ENCODE assay signal across 29 cellular contexts in genomic region chr6:1908784-1909183, GRCh38.
"Had no signal": no experiment of that assay in that cellular context is flagged by ENCODE, and none has a peak within 500 bp of the region (broad histone marks: within the 10 kb centered on the region; RNA-seq: fewer than 3 reads in every experiment).

No MANE protein-coding gene starts in this region.

- H3K4me1 Mint-ChIP-seq: activated CD4-positive, alpha-beta T cell treated with anti-CD3 and anti-CD28 coated beads for 36 hours; activated naive CD4-positive, alpha-beta T cell treated with anti-CD3 and anti-CD28 coated beads, Interleukin-2, amount 50 U/mL, for 24 hours; activated naive CD8-positive, alpha-beta T cell treated with anti-CD3 and anti-CD28 coated beads, Interleukin-2, amount 50 U/mL, for 24 hours had no signal

- H3K27me3 Mint-ChIP-seq: activated CD4-positive, alpha-beta T cell treated with anti-CD3 and anti-CD28 coated beads for 36 hours; activated CD8-positive, alpha-beta memory T cell treated with anti-CD3 and anti-CD28 coated beads, Interleukin-2, amount 10 ng/mL, durations not matched to agents 7 days and 5 days; activated naive CD4-positive, alpha-beta T cell treated with anti-CD3 and anti-CD28 coated beads, Interleukin-2, amount 50 U/mL, for 24 hours; activated naive CD8-positive, alpha-beta T cell treated with anti-CD3 and anti-CD28 coated beads, Interleukin-2, amount 50 U/mL, for 24 hours; stimulated activated naive B cell treated with anti-CD40 and anti-IgM and Interleukin-4, amounts not matched to agents 10 μg/mL and 1 μg/mL and 100 μg/mL, for 72 hours had no signal

- H3K27ac Mint-ChIP-seq: activated CD4-positive, alpha-beta T cell treated with anti-CD3 and anti-CD28 coated beads for 36 hours; activated CD8-positive, alpha-beta memory T cell treated with anti-CD3 and anti-CD28 coated beads, Interleukin-2, amount 10 ng/mL, durations not matched to agents 7 days and 5 days; activated CD8-positive, alpha-beta T cell treated with anti-CD3 and anti-CD28 coated beads, Interleukin-2, amount 10 ng/mL, durations not matched to agents 7 days and 5 days; activated naive CD4-positive, alpha-beta T cell treated with anti-CD3 and anti-CD28 coated beads, Interleukin-2, amount 50 U/mL, for 24 hours; activated naive CD8-positive, alpha-beta T cell treated with anti-CD3 and anti-CD28 coated beads, Interleukin-2, amount 50 U/mL, for 24 hours; activated T-helper 2 cell treated with anti-CD3 and anti-CD28 coated beads, Interferon-gamma antibody, Interleukin-2, Interleukin-4, amounts not matched to agents 10 μg/mL and 5 μg/mL and 100 μg/mL, durations not matched to agents 14 hours and 24 hours and 36 hours; nephron; stimulated activated naive B cell treated with anti-CD40 and anti-IgM and Interleukin-4, amounts not matched to agents 10 μg/mL and 1 μg/mL and 100 μg/mL, for 72 hours had no signal

- H3K36me3 Mint-ChIP-seq: activated CD8-positive, alpha-beta memory T cell treated with anti-CD3 and anti-CD28 coated beads, Interleukin-2, amount 10 ng/mL, durations not matched to agents 7 days and 5 days had no signal

- H3K4me1 ChIP-seq: breast epithelium, prostate gland, suprapubic skin had no signal

- H3K27me3 ChIP-seq: breast epithelium, neutrophil, ovary, sigmoid colon, suprapubic skin, tibial nerve had no signal

- H3K27ac ChIP-seq: breast epithelium, epithelial cell of prostate, neutrophil, ovary, prostate gland, sigmoid colon, suprapubic skin, tibial nerve had no signal

- H3K4me3 Mint-ChIP-seq: activated CD4-positive, alpha-beta T cell treated with anti-CD3 and anti-CD28 coated beads for 36 hours; activated CD8-positive, alpha-beta memory T cell treated with anti-CD3 and anti-CD28 coated beads, Interleukin-2, amount 10 ng/mL, durations not matched to agents 7 days and 5 days; activated CD8-positive, alpha-beta T cell treated with anti-CD3 and anti-CD28 coated beads, Interleukin-2, amount 10 ng/mL, durations not matched to agents 7 days and 5 days; activated naive CD4-positive, alpha-beta T cell treated with anti-CD3 and anti-CD28 coated beads, Interleukin-2, amount 50 U/mL, for 24 hours; activated naive CD8-positive, alpha-beta T cell treated with anti-CD3 and anti-CD28 coated beads, Interleukin-2, amount 50 U/mL, for 24 hours; nephron; stimulated activated naive B cell treated with anti-CD40 and anti-IgM and Interleukin-4, amounts not matched to agents 10 μg/mL and 1 μg/mL and 100 μg/mL, for 72 hours had no signal

- H3K4me3 ChIP-seq: breast epithelium, ovary, prostate gland, sigmoid colon, suprapubic skin, tibial nerve had no signal

- ATAC-seq: activated CD4-positive, alpha-beta T cell treated with anti-CD3 and anti-CD28 coated beads for 36 hours; activated CD8-positive, alpha-beta memory T cell treated with anti-CD3 and anti-CD28 coated beads, Interleukin-2, amount 10 ng/mL, durations not matched to agents 7 days and 5 days; activated CD8-positive, alpha-beta T cell treated with anti-CD3 and anti-CD28 coated beads, Interleukin-2, amount 10 ng/mL, durations not matched to agents 7 days and 5 days; activated naive CD8-positive, alpha-beta T cell treated with anti-CD3 and anti-CD28 coated beads, Interleukin-2, amount 50 U/mL, for 24 hours; left cardiac atrium; left ventricle myocardium superior; stimulated activated naive B cell treated with anti-CD40 and anti-IgM and Interleukin-4, amounts not matched to agents 10 μg/mL and 1 μg/mL and 100 μg/mL, for 72 hours had no signal

- H3K9me3 Mint-ChIP-seq: activated naive CD4-positive, alpha-beta T cell treated with anti-CD3 and anti-CD28 coated beads, Interleukin-2, amount 50 U/mL, for 24 hours; activated naive CD8-positive, alpha-beta T cell treated with anti-CD3 and anti-CD28 coated beads, Interleukin-2, amount 50 U/mL, for 24 hours; activated T-helper 2 cell treated with anti-CD3 and anti-CD28 coated beads, Interferon-gamma antibody, Interleukin-2, Interleukin-4, amounts not matched to agents 10 μg/mL and 5 μg/mL and 100 μg/mL, durations not matched to agents 14 hours and 24 hours and 36 hours; nephron; stimulated activated naive B cell treated with anti-CD40 and anti-IgM and Interleukin-4, amounts not matched to agents 10 μg/mL and 1 μg/mL and 100 μg/mL, for 72 hours had no signal

- H3K36me3 ChIP-seq: breast epithelium, neutrophil, ovary, prostate gland, sigmoid colon, suprapubic skin, tibial nerve had no signal

- H3K9me3 ChIP-seq: breast epithelium, neutrophil, ovary, prostate gland, sigmoid colon, suprapubic skin, tibial nerve had no signal

- DNase-seq: activated CD4-positive, alpha-beta T cell treated with anti-CD3 and anti-CD28 coated beads for 36 hours; activated CD4-positive, CD25-positive, alpha-beta regulatory T cell; activated CD8-positive, alpha-beta memory T cell treated with anti-CD3 and anti-CD28 coated beads, Interleukin-2, amount 10 ng/mL, durations not matched to agents 7 days and 5 days; activated CD8-positive, alpha-beta T cell treated with anti-CD3 and anti-CD28 coated beads, Interleukin-2, amount 10 ng/mL, durations not matched to agents 7 days and 5 days; activated naive CD8-positive, alpha-beta T cell treated with anti-CD3 and anti-CD28 coated beads, Interleukin-2, amount 50 U/mL, for 24 hours; activated T-cell treated with anti-CD3 and anti-CD28 coated beads, Interleukin-2, amount 50 U/mL, for 48 hours; amygdala; central memory CD4-positive, alpha-beta T cell; effector CD4-positive, alpha-beta T cell; hippocampal formation; left cardiac atrium; left ventricle myocardium superior; mammary epithelial cell; ovary; retina; sigmoid colon; small intestine; stimulated activated CD4-positive, alpha-beta T cell treated with anti-CD3 and anti-CD28 coated beads, Interleukin-4, amount 100 ng/mL, for 4 hours; stimulated activated CD8-positive, alpha-beta memory T cell treated with anti-CD3 and anti-CD28 coated beads, Interleukin-4, amount 100 ng/mL, for 48 hours; stimulated activated naive B cell treated with anti-CD40 and anti-IgM and Interleukin-4, amounts not matched to agents 10 μg/mL and 1 μg/mL and 100 μg/mL, for 72 hours had no signal
